In genomic region chr19:41288898-41289505, GRCh38 we compare ENCODE assay signal across 1 cellular context.
TF ChIP-seq lines count a peak whose summit lies in the region.

No MANE protein-coding gene starts in this region.

TF ChIP-seq in GM23338, 12 proteins besides CTCF, POLR2A, EP300 and RAD21:
- TF ChIP-seq STAT1 (IDR thresholded peaks at IDR 0.05; ENCODE audit: unreplicated experiment), result no peak
- TF ChIP-seq ZNF331 (CRISPR knock-in tag; IDR thresholded peaks at IDR 0.05; ENCODE audit: low read depth), result no peak
- TF ChIP-seq NANOG (IDR thresholded peaks at IDR 0.05; ENCODE audit: borderline replicate concordance), result no peak
- TF ChIP-seq EZH2 (IDR thresholded peaks at IDR 0.05; ENCODE audit: low read depth, unreplicated experiment), result no peak
- TF ChIP-seq POLR2AphosphoS5 (IDR thresholded peaks at IDR 0.05; ENCODE audit: low read depth), result no peak; the same call in 1 of the 2 replicates
- TF ChIP-seq ZNF462 (CRISPR knock-in tag; IDR thresholded peaks at IDR 0.05), result no peak
- no peak for TF ChIP-seq ETS1 (IDR thresholded peaks at IDR 0.05)
- TF ChIP-seq EZH2phosphoT487 (IDR thresholded peaks at IDR 0.05; ENCODE audit: unreplicated experiment), result no peak
- TF ChIP-seq ZNF114 (CRISPR knock-in tag; IDR thresholded peaks at IDR 0.05), result no peak
- no peak for TF ChIP-seq JUNB (IDR thresholded peaks at IDR 0.05; ENCODE audit: unreplicated experiment)
- TF ChIP-seq CREB1 (CRISPR knock-in tag; IDR thresholded peaks at IDR 0.05; ENCODE audit: low read depth), result no peak
- no peak for TF ChIP-seq REST (IDR thresholded peaks at IDR 0.05; ENCODE audit: unreplicated experiment)
TF ChIP-seq in GM23338: peak in this region for 0.
